Comparison of ENCODE assay signal across 27 cellular contexts in genomic region chr11:112115389-112115788, GRCh38. TPM values are rescaled to one million over a fixed set of nuclear protein-coding genes. Genes with fewer than 3 reads are reported as not detected.
"Had no signal": no experiment of that assay in that cellular context is flagged by ENCODE, and none has a peak within 500 bp of the region (broad histone marks: within the 10 kb centered on the region; RNA-seq: fewer than 3 reads in every experiment).

No MANE protein-coding gene starts in this region.

- H3K4me1 ChIP-seq: breast epithelium, colonic mucosa had no signal

- ATAC-seq: activated naive CD4-positive, alpha-beta T cell treated with anti-CD3 and anti-CD28 coated beads, Interleukin-2, amount 50 U/mL, for 72 hours; activated T-cell treated with anti-CD3 and anti-CD28 coated beads, Interleukin-2, amount 50 U/mL, for 72 hours; T-helper 17 cell had no signal

- DNase-seq: activated CD4-positive, alpha-beta memory T cell treated with anti-CD3 and anti-CD28 coated beads, Interleukin-2, amount 10 ng/mL, durations not matched to agents 7 days and 5 days; activated CD4-positive, alpha-beta T cell treated with anti-CD3 and anti-CD28 coated beads for 4 hours; activated CD4-positive, alpha-beta T cell treated with anti-CD3 and anti-CD28 coated beads, Interleukin-2, amount 10 ng/mL, durations not matched to agents 7 days and 5 days; activated CD4-positive, alpha-beta T cell treated with anti-CD3 and anti-CD28 coated beads, Interleukin-2, amount 50 U/mL, for 4 hours; activated CD4-positive, CD25-positive, alpha-beta regulatory T cell; activated CD4-positive, CD25-positive, alpha-beta regulatory T cell treated with anti-CD3 and anti-CD28 coated beads, Interleukin-2, amount 50 U/mL, for 72 hours; activated CD8-positive, alpha-beta memory T cell treated with anti-CD3 and anti-CD28 coated beads, Interleukin-2, amount 50 U/mL, for 48 hours; activated gamma-delta T cell; activated naive CD4-positive, alpha-beta T cell; activated naive CD4-positive, alpha-beta T cell treated with anti-CD3 and anti-CD28 coated beads, Interleukin-2, amount 10 ng/mL, durations not matched to agents 7 days and 5 days; activated naive CD8-positive, alpha-beta T cell treated with anti-CD3 and anti-CD28 coated beads, Interleukin-2, amount 10 ng/mL, durations not matched to agents 7 days and 5 days; activated T-cell treated with anti-CD3 and anti-CD28 coated beads for 4 hours; activated T-cell treated with anti-CD3 and anti-CD28 coated beads, Interleukin-2, amount 50 U/mL, for 24 hours; activated T-cell treated with anti-CD3 and anti-CD28 coated beads, Interleukin-2, amount 50 U/mL, for 72 hours; central memory CD4-positive, alpha-beta T cell; cerebellar nuclear complex; colonic mucosa; effector CD8-positive, alpha-beta T cell; foreskin fibroblast; head of caudate nucleus; T-helper 17 cell had no signal

- H3K27me3 ChIP-seq: ascending aorta, breast epithelium, cardiac muscle cell, colonic mucosa had no signal

- H3K36me3 ChIP-seq: ascending aorta, breast epithelium, cardiac muscle cell, colonic mucosa had no signal

- H3K4me3 ChIP-seq: ascending aorta, breast epithelium, cardiac muscle cell, colonic mucosa had no signal

- H3K9me3 ChIP-seq: ascending aorta, breast epithelium, colonic mucosa had no signal

- H3K27ac ChIP-seq: ascending aorta, breast epithelium, cardiac muscle cell, colonic mucosa, epithelial cell of prostate had no signal

RNA-seq across cellular contexts. Expression of gene PIH1D2, which starts 41.6 kb away (rescaled TPM):
- total RNA-seq: ascending aorta had no signal

RNA-seq across cellular contexts. Expression of gene IL18, which starts 48.5 kb away (rescaled TPM):
- total RNA-seq: activated CD4-positive, alpha-beta memory T cell treated with anti-CD3 and anti-CD28 coated beads, Interleukin-2, amount 10 ng/mL, durations not matched to agents 7 days and 5 days; activated naive CD4-positive, alpha-beta T cell treated with anti-CD3 and anti-CD28 coated beads, Interleukin-2, amount 50 U/mL, for 72 hours; dermis microvascular lymphatic vessel endothelial cell had no signal
